14 cellular contexts compared by ENCODE assay signal in genomic region chr20:50727792-50728485, GRCh38. TPM values are rescaled to one million over a fixed set of nuclear protein-coding genes. Genes with fewer than 3 reads are reported as not detected.
DNase-seq lines count a peak whose midpoint lies in the region; ATAC-seq and TF ChIP-seq lines count a peak whose summit lies in the region.
"Had no signal": no experiment of that assay in that cellular context is flagged by ENCODE, and none has a peak within 500 bp of the region (broad histone marks: within the 10 kb centered on the region; RNA-seq: fewer than 3 reads in every experiment).

No MANE protein-coding gene starts in this region.

- H3K9me3 ChIP-seq in HCT116 (ENCODE audit: control insufficient read depth in 1 of 2, insufficient read depth in 1 of 2, low read depth in 1 of 2, low read length in 2 of 2) (no peaks in the 10 kb centered on the region), iPS-15b (ENCODE audit: control insufficient read depth, insufficient read depth, low read length) (no peaks in the 10 kb centered on the region)
- H3K9me3 ChIP-seq: neutrophil had no signal

- H3K4me3 Mint-ChIP-seq in WTC11, result no peak overlapping the region
- no peak overlapping the region for H3K4me3 Mint-ChIP-seq in activated T-cell treated with anti-CD3 and anti-CD28 coated beads, Interleukin-2, amount 50 U/mL, for 72 hours

- H2AFZ ChIP-seq in HCT116 (ENCODE audit: low read depth, low read length, poor library complexity, severe bottlenecking), result no peak overlapping the region

- H3K36me3 ChIP-seq in HCT116 (ENCODE audit: control insufficient read depth in 1 of 2, insufficient read depth in 2 of 2, low read length in 2 of 2) (peaks cover 0 to 8% of the 10 kb centered on the region in 2 experiments; a peak in 1 of 4 replicates), iPS-15b (ENCODE audit: control insufficient read depth, insufficient read depth, low read length) (no peaks in the 10 kb centered on the region)

- peaks cover 19% of the 10 kb centered on the region for H3K79me2 ChIP-seq in HCT116 (ENCODE audit: insufficient read depth, low read length)

- ATAC-seq in HCT116 (no peak), WTC11 (no peak), esophagus mucosa (no peak)
- ATAC-seq in activated T-cell treated with anti-CD3 and anti-CD28 coated beads, Interleukin-2, amount 50 U/mL, for 72 hours (replicated peaks in 1 of 2), result no peak

- no peak for TF ChIP-seq RAD21 in HCT116 (IDR thresholded peaks at IDR 0.05; ENCODE audit: low read depth)

- H3K27ac ChIP-seq in HCT116 (ENCODE audit: low read depth, low read length), result peak overlapping the region; percentile 92
- H3K27ac ChIP-seq: neutrophil had no signal

- RAD21 ChIA-PET in HCT116 (lab: Charles Lee; ENCODE audit: low non-redundant PET in 1 of 2, low total read pairs in 2 of 2, uncharacterized antibody in 2 of 2, unreplicated experiment in 2 of 2), result no interaction called here

- H3K4me1 Mint-ChIP-seq in WTC11, result peaks cover 22% of the 10 kb centered on the region
- peaks cover 32% of the 10 kb centered on the region for H3K4me1 Mint-ChIP-seq in activated T-cell treated with anti-CD3 and anti-CD28 coated beads, Interleukin-2, amount 50 U/mL, for 72 hours (ENCODE audit: low read depth)

- H3K36me3 Mint-ChIP-seq in WTC11, result 0 out of 2 replicates have a peak, but pooled peaks cover 2% of the 10 kb centered on the region
- no peaks in the 10 kb centered on the region for H3K36me3 Mint-ChIP-seq in activated T-cell treated with anti-CD3 and anti-CD28 coated beads, Interleukin-2, amount 50 U/mL, for 72 hours (ENCODE audit: insufficient read depth in 2 of 2)

- no peak for DNase-seq in HCT116 (ENCODE audit: low read depth, low spot score)
- DNase-seq in WTC11 (ENCODE audit: low spot score), result no peak
- peak; percentile 89 for DNase-seq in retinal pigment epithelial cell (ENCODE audit: low read depth)
- DNase-seq in inferior parietal cortex (ENCODE audit: extremely low spot score), result no peak
- DNase-seq in activated T-cell treated with anti-CD3 and anti-CD28 coated beads, Interleukin-2, amount 50 U/mL, for 72 hours, result no peak
- no peak for DNase-seq in NCI-H2081 (lab: John Stamatoyannopoulos, UW)
- DNase-seq: NCI-H1694; stimulated activated CD4-positive, alpha-beta T cell treated with anti-CD3 and anti-CD28 coated beads, Interleukin-15, amount 100 ng/mL, for 24 hours; stimulated activated CD8-positive, alpha-beta memory T cell treated with anti-CD3 and anti-CD28 coated beads, Interleukin-4, amount 100 ng/mL, for 48 hours had no signal

- no TSS peak for BruUV-seq in HCT116 (replicated peaks; lab: Mats Ljungman, UMichigan)

- H3K9me2 ChIP-seq in HCT116 (ENCODE audit: insufficient read depth), result no peaks in the 10 kb centered on the region

- peak overlapping the region; percentile 78 for H3K9ac ChIP-seq in HCT116 (ENCODE audit: low read length)
- peak overlapping the region; percentile 29 for H3K9ac ChIP-seq in iPS-15b (ENCODE audit: low read depth, low read length)

- H3K4me3 ChIP-seq in HCT116 (replicated peaks in 1 of 2; ENCODE audit: low read depth in 1 of 2, low read length in 2 of 2) (no peak overlapping the region), iPS-15b (ENCODE audit: low read depth, low read length) (no peak overlapping the region), retinal pigment epithelial cell (ENCODE audit: low read length) (no peak overlapping the region)

- TF ChIP-seq CTCF in HCT116 (IDR thresholded peaks at IDR 0.05 in 2 of 3, conservative IDR thresholded peaks at IDR 0.05 in 1 of 3; ENCODE audit: borderline replicate concordance in 1 of 3, insufficient read depth in 1 of 3, low read depth in 2 of 3, low read length in 2 of 3) (no peak), WTC11 (IDR thresholded peaks at IDR 0.05) (no peak), retinal pigment epithelial cell (conservative IDR thresholded peaks at IDR 0.05; ENCODE audit: low read depth, low read length) (no peak)

- intact Hi-C loops in HCT116 (cut with micrococcal nuclease), result no loop called here

- no peak overlapping the region for H3K27ac Mint-ChIP-seq in WTC11
- H3K27ac Mint-ChIP-seq in activated T-cell treated with anti-CD3 and anti-CD28 coated beads, Interleukin-2, amount 50 U/mL, for 72 hours, result no peak overlapping the region

- no peaks in the 10 kb centered on the region for H3K9me3 Mint-ChIP-seq in WTC11
- no peaks in the 10 kb centered on the region for H3K9me3 Mint-ChIP-seq in activated T-cell treated with anti-CD3 and anti-CD28 coated beads, Interleukin-2, amount 50 U/mL, for 72 hours
- H3K9me3 Mint-ChIP-seq: IgD-negative memory B cell had no signal

- H3K27me3 ChIP-seq in HCT116 (ENCODE audit: insufficient read depth, low read length), result no peaks in the 10 kb centered on the region
- no peaks in the 10 kb centered on the region for H3K27me3 ChIP-seq in iPS-15b (ENCODE audit: control insufficient read depth, insufficient read depth, low read length)
- H3K27me3 ChIP-seq: neutrophil had no signal

- no peaks in the 10 kb centered on the region for H3K27me3 Mint-ChIP-seq in WTC11 (ENCODE audit: low read depth)
- H3K27me3 Mint-ChIP-seq in activated T-cell treated with anti-CD3 and anti-CD28 coated beads, Interleukin-2, amount 50 U/mL, for 72 hours (ENCODE audit: low read depth), result no peaks in the 10 kb centered on the region

- CTCF ChIA-PET in HCT116 (lab: Charles Lee), result interaction anchor here (1.2 to 2.9 kb wide), 7 partner anchors 9 to 102 kb away, joined by 3 to 11 read pairs (median 5); no protein-coding TSS in a partner anchor
- CTCF ChIA-PET in WTC11 (lab: Charles Lee), result interaction anchor here (0.7 to 2.9 kb wide), 5 partner anchors 10 to 92 kb away, joined by 3 to 11 read pairs (median 5); no protein-coding TSS in a partner anchor

- H3K4me1 ChIP-seq in HCT116 (ENCODE audit: control insufficient read depth in 1 of 2, insufficient read depth in 2 of 2, low read length in 2 of 2), result peaks cover 71 to 84% of the 10 kb centered on the region in 2 experiments
- peaks cover 3% of the 10 kb centered on the region for H3K4me1 ChIP-seq in iPS-15b (ENCODE audit: control insufficient read depth, insufficient read depth, low read length)

- POLR2A ChIA-PET in HCT116 (lab: Charles Lee), result interaction anchor here (0.8 to 3.6 kb wide), 7 partner anchors 10 to 67 kb away, joined by 3 to 17 read pairs (median 9); partner anchors contain the start of gene BCAS4
- POLR2A ChIA-PET in WTC11 (lab: Charles Lee), result interaction anchor here (0.6 kb wide), 1 partner anchor 58 kb away, joined by 7 read pairs; no protein-coding TSS in a partner anchor

- peak overlapping the region; percentile 83 for H3K4me2 ChIP-seq in HCT116 (ENCODE audit: low read length)

- no peaks in the 10 kb centered on the region for H4K20me1 ChIP-seq in HCT116 (ENCODE audit: insufficient read depth)

- TF ChIP-seq POLR2A in HCT116 (IDR thresholded peaks at IDR 0.05; ENCODE audit: borderline replicate concordance, extremely low read depth, insufficient read depth, insufficient read length), result no peak

TF ChIP-seq in HCT116, 20 proteins besides CTCF, POLR2A, EP300 and RAD21 (continues in another document):
- TF ChIP-seq FOSL1 (IDR thresholded peaks at IDR 0.05; ENCODE audit: low read depth), result no peak
- TF ChIP-seq EZH2phosphoT487 (IDR thresholded peaks at IDR 0.05; ENCODE audit: borderline replicate concordance), result no peak
- no peak for TF ChIP-seq ZFX (IDR thresholded peaks at IDR 0.05)
- no peak for TF ChIP-seq ELF1 (IDR thresholded peaks at IDR 0.05; ENCODE audit: borderline replicate concordance, low read depth)
- TF ChIP-seq YY1 (IDR thresholded peaks at IDR 0.05; ENCODE audit: extremely low read depth, insufficient replicate concordance, low read depth, low read length), result no peak
- no peak for TF ChIP-seq JUND (IDR thresholded peaks at IDR 0.05)
- no peak for TF ChIP-seq ZNF274 (IDR thresholded peaks at IDR 0.05; ENCODE audit: low read depth, low read length)
- no peak for TF ChIP-seq POLR2AphosphoS5 (IDR thresholded peaks at IDR 0.05; ENCODE audit: low read depth, low read length)
- TF ChIP-seq EZH2 (IDR thresholded peaks at IDR 0.05), result no peak
- no peak for TF ChIP-seq TCF7L2 (IDR thresholded peaks at IDR 0.05; ENCODE audit: borderline replicate concordance, extremely low read depth, insufficient read depth, insufficient read length)
- TF ChIP-seq MAX (IDR thresholded peaks at IDR 0.05), result no peak

TF ChIP-seq in WTC11, 78 proteins besides CTCF, POLR2A, EP300 and RAD21:
- TF ChIP-seq GABPB1 (CRISPR knock-in tag; IDR thresholded peaks at IDR 0.05), result 0 out of 2 replicates have a peak, but pooled peaks have one; percentile 12
- no peak for TF ChIP-seq NR1H2 (CRISPR knock-in tag; IDR thresholded peaks at IDR 0.05)

RNA-seq across cellular contexts. Expression of gene PARD6B, which starts 3.4 kb away (rescaled TPM):
- total RNA-seq in HCT116 (2021; ENCODE audit: unreplicated experiment) (41.3 TPM), WTC11 (2021) (29.6 to 38.0 TPM (median 37.5 TPM) in 3 replicates), esophagus mucosa (6.5 TPM)
- 3.1 and 5.0 TPM in 2 replicates for polyA plus RNA-seq in HCT116 (2012)
- 1 to 10 TPM; 4.3 to 5.0 TPM for total RNA-seq in activated T-cell treated with anti-CD3 and anti-CD28 coated beads, Interleukin-2, amount 50 U/mL, for 72 hours

RNA-seq across cellular contexts. Expression of gene RIPOR3, which starts 36.6 kb away (rescaled TPM):
- total RNA-seq in HCT116 (2021; ENCODE audit: unreplicated experiment) (0.22 TPM), WTC11 (2021) (5.4 to 6.5 TPM (median 6.0 TPM) in 3 replicates), esophagus mucosa (1.2 TPM)
- polyA plus RNA-seq in HCT116 (2012), result 0.14 and 0.20 TPM in 2 replicates
- total RNA-seq in activated T-cell treated with anti-CD3 and anti-CD28 coated beads, Interleukin-2, amount 50 U/mL, for 72 hours, result under 1 TPM; 0.14 to 0.23 TPM
- total RNA-seq: T-helper 1 cell treated with Interleukin-12 subunit alpha and Interleukin-12 subunit beta and Interleukin-4 antibody, amounts not matched to agents 30 ng/mL and 1 ng/mL, for 36 hours had no signal
